ENCODE assay signal across 37 cellular contexts in the genomic region with DNA sequence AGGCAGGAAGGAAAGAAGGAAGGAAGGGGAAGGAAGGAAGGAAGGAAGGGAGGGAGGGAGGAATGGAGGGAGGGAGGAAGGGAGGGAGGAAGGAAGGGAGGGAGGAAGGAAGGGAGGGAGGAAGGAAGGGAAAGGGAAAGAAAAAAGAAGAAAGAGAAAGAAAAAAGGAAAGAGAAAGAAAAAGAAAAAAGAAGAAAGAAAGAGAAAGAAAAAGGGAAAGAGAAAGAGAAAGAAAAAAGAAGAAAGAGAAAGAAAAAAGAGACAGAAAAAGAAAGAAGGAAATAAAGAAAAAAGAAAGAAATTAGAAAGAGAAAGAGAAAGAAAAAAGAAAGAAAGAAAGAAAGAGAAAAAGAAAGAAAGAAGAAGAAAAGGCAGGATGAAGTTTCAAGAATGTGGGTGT. TPM values are rescaled to one million over a fixed set of nuclear protein-coding genes. Genes with fewer than 3 reads are reported as not detected.
"Had no signal": no experiment of that assay in that cellular context is flagged by ENCODE, and none has a peak within 500 bp of the region (broad histone marks: within the 10 kb centered on the region; RNA-seq: fewer than 3 reads in every experiment).

No MANE protein-coding gene starts in this region.

- H3K9me3 ChIP-seq: MG63 had no signal

- H3K36me3 ChIP-seq: MG63 had no signal

- DNase-seq: Karpas-422, Kasumi-1, MG63, MM.1S, MV-4-11, NCI-H1048, NCI-H1092, NCI-H1092 treated with DMSO at 0.1 percent for 48 hours, NCI-H1105, NCI-H1105 treated with DMSO at 0.1 percent for 48 hours, NCI-H1417, NCI-H1417 treated with DMSO at 0.1 percent for 48 hours, NCI-H1436, NCI-H1436 treated with DMSO at 0.1 percent for 48 hours, NCI-H146, NCI-H1694, NCI-H1694 treated with DMSO at 0.1 percent for 48 hours, NCI-H187, NCI-H187 treated with DMSO at 0.1 percent for 48 hours, NCI-H1930, NCI-H2029, NCI-H2029 treated with DMSO at 0.1 percent for 48 hours, NCI-H2081, NCI-H2081 treated with DMSO at 0.1 percent for 48 hours, NCI-H2107, NCI-H2171, NCI-H2171 treated with DMSO at 0.1 percent for 48 hours, NCI-H2227 treated with DMSO at 0.1 percent for 48 hours, NCI-H226, NCI-H345, NCI-H446, NCI-H446 treated with DMSO at 0.1 percent for 48 hours, NCI-H510A, NCI-H510A treated with DMSO at 0.1 percent for 48 hours, NCI-H524, NCI-H524 treated with DMSO at 0.1 percent for 48 hours had no signal

- H3K4me3 ChIP-seq: MG63 had no signal

- H3K27me3 ChIP-seq: MG63 had no signal

RNA-seq across cellular contexts. Expression of a gene that starts 15.0 kb away (rescaled TPM):
- total RNA-seq: MCF 10A had no signal
